Comparison of ENCODE assay signal across 8 cellular contexts in the genomic region with DNA sequence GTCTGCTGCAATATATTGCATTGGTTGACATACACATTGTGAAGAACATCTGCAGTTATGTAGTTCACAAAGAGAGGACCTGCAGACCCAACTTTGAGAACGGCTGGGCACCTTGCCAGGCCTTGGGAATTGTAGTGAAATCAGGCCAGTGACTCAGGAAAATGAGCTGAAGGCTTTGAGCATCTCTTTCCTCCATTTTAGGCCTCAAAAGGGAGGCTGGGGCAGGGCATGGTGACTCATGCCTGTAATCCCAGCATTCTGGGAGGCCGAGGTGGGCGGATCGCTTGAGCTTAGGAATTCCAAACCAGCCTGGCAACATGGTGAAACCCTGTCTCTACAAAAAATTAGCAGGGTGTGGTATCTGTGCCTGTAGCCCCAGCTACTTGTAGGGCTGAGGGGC. TPM values are rescaled to one million over a fixed set of nuclear protein-coding genes. Genes with fewer than 3 reads are reported as not detected.
A peak's percentile ranks its signal among the peaks of the same experiment; 100 is the strongest.
DNase-seq lines count a peak whose midpoint lies in the region; ATAC-seq and TF ChIP-seq lines count a peak whose summit lies in the region.

No MANE protein-coding gene starts in this region.

- no peak for TF ChIP-seq EP300 in ovary (IDR thresholded peaks at IDR 0.05)

- H3K27ac Mint-ChIP-seq in activated T-cell treated with anti-CD3 and anti-CD28 coated beads, Interleukin-2, amount 50 U/mL, for 24 hours = peak overlapping the region; percentile 47

- H3K4me3 ChIP-seq in SU-DHL-6 (ENCODE audit: insufficient read depth, low read length, poor library complexity, severe bottlenecking) = peak overlapping the region; percentile 71
- H3K4me3 ChIP-seq in fibroblast of lung (replicated peaks in 1 of 4; ENCODE audit: control extremely low read depth in 1 of 4, insufficient read depth in 1 of 4, low read depth in 3 of 4, low read length in 4 of 4) = peak overlapping the region in 3 of 4 experiments; percentile 71 to 99 (median 83)
- H3K4me3 ChIP-seq in ovary = no peak overlapping the region

- peak overlapping the region; percentile 58 for H3K4me2 ChIP-seq in SU-DHL-6 (ENCODE audit: low read depth, low read length, poor library complexity, severe bottlenecking)
- H3K4me2 ChIP-seq in fibroblast of lung (ENCODE audit: extremely low read depth, insufficient read depth, low read length) = peak overlapping the region; percentile 34

- no peaks in the 10 kb centered on the region for H3K9me2 ChIP-seq in SU-DHL-6 (replicated peaks; ENCODE audit: insufficient read depth, low read length)

- H2AFZ ChIP-seq in SU-DHL-6 (ENCODE audit: low read depth, low read length, severe bottlenecking) (no peak overlapping the region), fibroblast of lung (ENCODE audit: low read length) (no peak overlapping the region)

- no peaks in the 10 kb centered on the region for H3K9me3 Mint-ChIP-seq in activated T-cell treated with anti-CD3 and anti-CD28 coated beads, Interleukin-2, amount 50 U/mL, for 24 hours

- H3K36me3 ChIP-seq in SU-DHL-6 (ENCODE audit: low read length) = no peaks in the 10 kb centered on the region
- peaks cover 4% of the 10 kb centered on the region for H3K36me3 ChIP-seq in fibroblast of lung (ENCODE audit: control insufficient read depth, insufficient read depth, low read length)
- no peaks in the 10 kb centered on the region for H3K36me3 ChIP-seq in ovary

- H3K27ac ChIP-seq in SU-DHL-6 (ENCODE audit: low read depth, low read length) (no peak overlapping the region), fibroblast of lung (ENCODE audit: insufficient read depth, low read length) (peak overlapping the region; percentile 95), ovary (no peak overlapping the region)

- H3F3A ChIP-seq in SU-DHL-6 (ENCODE audit: insufficient read depth) = no peaks in the 10 kb centered on the region

- no peak for DNase-seq in activated T-cell treated with anti-CD3 and anti-CD28 coated beads, Interleukin-2, amount 50 U/mL, for 24 hours
- DNase-seq in activated T-cell treated with anti-CD3 and anti-CD28 coated beads for 4 hours = no peak
- DNase-seq in fibroblast of lung (ENCODE audit: low read depth in 2 of 2) = peak; percentile 68 to 84
- DNase-seq in ovary = peak; percentile 51 to 78 (median 64)
- no peak for DNase-seq in COR-L47 (lab: John Stamatoyannopoulos, UW)

- ATAC-seq in GM18858 (IDR thresholded peaks at IDR 0.05; ENCODE audit: unreplicated experiment) = no peak
- ATAC-seq in HG02588 (IDR thresholded peaks at IDR 0.05; ENCODE audit: unreplicated experiment) = no peak

- peaks cover 41% of the 10 kb centered on the region for H3K36me3 Mint-ChIP-seq in activated T-cell treated with anti-CD3 and anti-CD28 coated beads, Interleukin-2, amount 50 U/mL, for 24 hours (ENCODE audit: low read depth)

- no peaks in the 10 kb centered on the region for H3K27me3 Mint-ChIP-seq in activated T-cell treated with anti-CD3 and anti-CD28 coated beads, Interleukin-2, amount 50 U/mL, for 24 hours

- no peaks in the 10 kb centered on the region for H4K20me1 ChIP-seq in SU-DHL-6 (ENCODE audit: low read depth, low read length)
- no peaks in the 10 kb centered on the region for H4K20me1 ChIP-seq in fibroblast of lung (ENCODE audit: control insufficient read depth, extremely low read depth, insufficient read depth, low read length)

- H3K27me3 ChIP-seq in SU-DHL-6 (ENCODE audit: low read length) (no peaks in the 10 kb centered on the region), fibroblast of lung (ENCODE audit: control insufficient read depth, insufficient read depth, low read length) (no peaks in the 10 kb centered on the region), ovary (no peaks in the 10 kb centered on the region)

- no peak for TF ChIP-seq POLR2A in ovary (IDR thresholded peaks at IDR 0.05)

- H3K79me2 ChIP-seq in SU-DHL-6 (ENCODE audit: insufficient read depth, low read length) = peaks cover 42% of the 10 kb centered on the region
- peaks cover 32% of the 10 kb centered on the region for H3K79me2 ChIP-seq in fibroblast of lung (ENCODE audit: control insufficient read depth, insufficient read depth, low read length)

- H3K4me1 Mint-ChIP-seq in activated T-cell treated with anti-CD3 and anti-CD28 coated beads, Interleukin-2, amount 50 U/mL, for 24 hours (ENCODE audit: low read depth) = peaks cover 27% of the 10 kb centered on the region

- intact Hi-C loops in ovary (cut with DNase I) = loop anchor here in 1 of 4 donors (10.0 kb wide), 1 partner anchor 93 kb away; the partner anchor contains the start of gene BICD2

- TF ChIP-seq CTCF in SU-DHL-6 (IDR thresholded peaks at IDR 0.05; ENCODE audit: insufficient read depth, low read length, poor library complexity, severe bottlenecking) (no peak), fibroblast of lung (conservative IDR thresholded peaks at IDR 0.05 in 1 of 2, IDR thresholded peaks at IDR 0.05 in 1 of 2; ENCODE audit: low read depth in 1 of 2, low read length in 2 of 2) (no peak), ovary (IDR thresholded peaks at IDR 0.05) (no peak)

- peak overlapping the region; percentile 84; the same call in 1 of the 2 replicates for H3K9ac ChIP-seq in SU-DHL-6 (ENCODE audit: low read length)
- no peak overlapping the region for H3K9ac ChIP-seq in fibroblast of lung (ENCODE audit: insufficient read depth, low read length)

- H3K4me1 ChIP-seq in fibroblast of lung (ENCODE audit: control insufficient read depth, extremely low read depth, insufficient read depth, low read length) = peaks cover 3% of the 10 kb centered on the region
- H3K4me1 ChIP-seq in ovary (ENCODE audit: insufficient read depth) = peaks cover 3% of the 10 kb centered on the region

- H3K9me3 ChIP-seq in SU-DHL-6 (ENCODE audit: insufficient read depth, low read length) (no peaks in the 10 kb centered on the region), fibroblast of lung (ENCODE audit: control insufficient read depth, insufficient read depth, low read depth, low read length) (no peaks in the 10 kb centered on the region), ovary (no peaks in the 10 kb centered on the region)

- peak overlapping the region; percentile 98 for H3K4me3 Mint-ChIP-seq in activated T-cell treated with anti-CD3 and anti-CD28 coated beads, Interleukin-2, amount 50 U/mL, for 24 hours

- WGBS in ovary, 3 donors = 73 to 76% (median 74%) methylated on average over 4 of the region's 4 CpGs

RNA-seq across cellular contexts. Expression of gene IPPK, which starts 1.4 kb away (rescaled TPM):
- total RNA-seq in fibroblast of lung (7.7 and 11.1 TPM in 2 replicates), ovary (1 to 10 TPM; 5.7 to 8.5 (median 7.1) TPM)
- polyA plus RNA-seq in fibroblast of lung (16.4 and 18.5 TPM in 2 replicates), ovary (1 to 10 TPM; 4.7 to 6.2 TPM)
- polyA plus RNA-seq in fibroblast of lung (2012) = 6.2 and 7.9 TPM in 2 replicates
- 36.6 and 64.1 TPM in 2 replicates for polyA minus RNA-seq in fibroblast of lung (ENCODE audit: low replicate concordance)

Comparison
In these comparisons a context has a peak if more than half of its experiments do, and no peak if none do; other contexts are left out.
1. DNase-seq: peak in fibroblast of lung (2 of 2) and ovary (5 of 5); none in activated T-cell treated with anti-CD3 and anti-CD28 coated beads, Interleukin-2, amount 50 U/mL, for 24 hours (single experiment), activated T-cell treated with anti-CD3 and anti-CD28 coated beads for 4 hours (single experiment) and COR-L47 (single experiment).